ENCODE assay signal across 22 cellular contexts in the genomic region with DNA sequence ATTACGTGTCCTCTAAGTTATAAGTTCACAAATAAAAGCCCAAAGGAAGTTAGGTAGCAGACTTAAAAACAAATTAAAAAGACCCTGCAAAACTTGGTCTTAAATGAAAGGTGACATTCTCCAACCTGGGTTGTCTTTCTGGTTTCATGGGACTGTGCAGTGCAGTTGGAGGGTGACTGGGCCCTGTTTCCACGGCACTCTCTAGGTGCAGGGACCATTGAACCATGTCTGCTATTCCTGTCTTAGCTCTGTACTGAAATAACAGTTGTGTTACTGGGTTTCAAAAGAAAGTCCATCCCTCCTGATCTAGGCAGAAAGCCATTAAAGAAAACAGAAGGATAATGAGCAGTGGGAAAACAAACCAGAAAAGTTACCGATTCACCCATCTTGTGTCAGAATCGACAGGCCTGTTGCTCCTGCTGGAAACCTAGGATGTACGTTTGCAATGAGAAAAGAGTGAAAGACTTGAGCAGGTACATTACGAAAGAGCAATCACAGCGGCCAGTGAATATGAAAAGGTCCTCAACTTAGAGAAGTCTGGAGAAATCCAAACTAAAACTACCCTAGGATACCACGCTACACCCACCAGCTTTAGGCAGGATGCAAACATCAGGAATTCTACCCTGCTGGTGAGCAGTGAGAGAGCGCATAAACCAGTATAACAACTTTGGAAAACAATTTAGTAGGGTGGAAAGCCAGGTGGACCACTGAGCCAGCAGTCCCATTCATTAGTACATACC. TPM values are rescaled to one million over a fixed set of nuclear protein-coding genes. Genes with fewer than 3 reads are reported as not detected.
A peak's percentile ranks its signal among the peaks of the same experiment; 100 is the strongest.
DNase-seq lines count a peak whose midpoint lies in the region; ATAC-seq and TF ChIP-seq lines count a peak whose summit lies in the region.
"Had no signal": no experiment of that assay in that cellular context is flagged by ENCODE, and none has a peak within 500 bp of the region (broad histone marks: within the 10 kb centered on the region; RNA-seq: fewer than 3 reads in every experiment).

No MANE protein-coding gene starts in this region.

- no peaks in the 10 kb centered on the region for H3K9me3 ChIP-seq in OCI-LY1 (ENCODE audit: low read length)
- H3K9me3 ChIP-seq: Caco-2, tibial nerve had no signal

- H3K36me3 ChIP-seq in OCI-LY1 (ENCODE audit: insufficient read depth, low read length) (peaks cover 6% of the 10 kb centered on the region), kidney epithelial cell (ENCODE audit: control insufficient read depth, insufficient read depth, low read length) (no peaks in the 10 kb centered on the region)
- H3K36me3 ChIP-seq: tibial nerve had no signal

- ATAC-seq in GM18868 (IDR thresholded peaks at IDR 0.05; ENCODE audit: unreplicated experiment): peak; percentile 52
- ATAC-seq: left ventricle myocardium superior; naive thymus-derived CD8-positive, alpha-beta T cell had no signal

- peaks cover 87% of the 10 kb centered on the region for H3K4me1 ChIP-seq in OCI-LY1 (ENCODE audit: insufficient read depth, low read length, severe bottlenecking)
- H3K4me1 ChIP-seq: Caco-2, tibial nerve had no signal

- H3F3A ChIP-seq in OCI-LY1 (ENCODE audit: insufficient read depth, low read length): 0 out of 2 replicates have a peak, but pooled peaks cover 3% of the 10 kb centered on the region

- H3K79me2 ChIP-seq in OCI-LY1 (ENCODE audit: insufficient read depth, low read length): 0 out of 2 replicates have a peak, but pooled peaks cover 5% of the 10 kb centered on the region

- no peaks in the 10 kb centered on the region for H3K9me2 ChIP-seq in OCI-LY1 (ENCODE audit: low read depth, low read length)

- TF ChIP-seq CTCF in OCI-LY1 (IDR thresholded peaks at IDR 0.05; ENCODE audit: low read length): peak; percentile 4; the same call in 1 of the 2 replicates
- TF ChIP-seq CTCF in kidney epithelial cell (IDR thresholded peaks at IDR 0.05; ENCODE audit: insufficient read depth, low read length, poor library complexity, severe bottlenecking): peak; percentile 9

- peak overlapping the region; percentile 99 for H3K27ac ChIP-seq in OCI-LY1 (ENCODE audit: low read depth, low read length, poor library complexity, severe bottlenecking)
- H3K27ac ChIP-seq: tibial nerve had no signal

- H3K4me2 ChIP-seq in OCI-LY1 (ENCODE audit: low read length): peak overlapping the region; percentile 95

- H3K27me3 ChIP-seq in OCI-LY1 (ENCODE audit: insufficient read depth, low read length) (no peaks in the 10 kb centered on the region), kidney epithelial cell (ENCODE audit: control insufficient read depth, insufficient read depth, low read length) (no peaks in the 10 kb centered on the region)

- DNase-seq in AG08396 (ENCODE audit: low spot score): peak; percentile 6
- no peak for DNase-seq in kidney epithelial cell (ENCODE audit: low read depth)
- DNase-seq in Kasumi-1 (lab: John Stamatoyannopoulos, UW): no peak
- no peak for DNase-seq in NOMO-1 treated with DMSO at 0.1 percent for 48 hours (lab: John Stamatoyannopoulos, UW; ENCODE audit: unreplicated experiment)
- no peak for DNase-seq in DMS114 treated with DMSO at 0.1 percent for 48 hours (lab: John Stamatoyannopoulos, UW; ENCODE audit: unreplicated experiment)
- DNase-seq in NCI-H226: no peak
- DNase-seq: ACHN; activated CD4-positive, alpha-beta T cell treated with anti-CD3 and anti-CD28 coated beads for 4 hours; GF-D8; GOT3; hippocampal formation; left ventricle myocardium superior; naive thymus-derived CD8-positive, alpha-beta T cell; NCI-H1930; NCI-H526 treated with DMSO at 0.1 percent for 48 hours had no signal

- no peaks in the 10 kb centered on the region for H4K20me1 ChIP-seq in OCI-LY1 (ENCODE audit: insufficient read depth, low read length)

- no peak overlapping the region for H2AFZ ChIP-seq in OCI-LY1 (ENCODE audit: low read length)

- peak overlapping the region; percentile 47 for H3K9ac ChIP-seq in OCI-LY1 (ENCODE audit: low read length)

- H3K4me3 ChIP-seq in OCI-LY1 (ENCODE audit: low read depth, low read length, poor library complexity, severe bottlenecking): peak overlapping the region; percentile 10
- H3K4me3 ChIP-seq in kidney epithelial cell (ENCODE audit: low read depth, low read length): no peak overlapping the region
- H3K4me3 ChIP-seq: tibial nerve had no signal

RNA-seq across cellular contexts. Expression of a gene that starts 24.5 kb away (rescaled TPM):
- total RNA-seq in kidney epithelial cell: not detected in 2 replicates
- total RNA-seq: Caco-2; dermis microvascular lymphatic vessel endothelial cell; fibroblast of lung; left ventricle myocardium superior; LHCN-M2; naive thymus-derived CD8-positive, alpha-beta T cell; tibial nerve had no signal

RNA-seq across cellular contexts. Expression of a gene that starts 45.0 kb away (rescaled TPM):
- total RNA-seq in kidney epithelial cell: 10.0 and 11.4 TPM in 2 replicates
